ENCODE assay signal across 8 cellular contexts in genomic region chr10:3782456-3783312, GRCh38. TPM values are rescaled to one million over a fixed set of nuclear protein-coding genes. Genes with fewer than 3 reads are reported as not detected.
DNase-seq lines count a peak whose midpoint lies in the region; ATAC-seq and TF ChIP-seq lines count a peak whose summit lies in the region.

No MANE protein-coding gene starts in this region.

- H3K27ac ChIP-seq in ascending aorta (peak overlapping the region; percentile 97 to 100), heart right ventricle (peak overlapping the region; percentile 98 to 100 (median 100)), ovary (peak overlapping the region; percentile 95)

- no peak for TF ChIP-seq POLR2A in ovary (IDR thresholded peaks at IDR 0.05)

- no peaks in the 10 kb centered on the region for H3K9me3 ChIP-seq in ascending aorta
- no peaks in the 10 kb centered on the region for H3K9me3 ChIP-seq in heart right ventricle
- H3K9me3 ChIP-seq in ovary: no peaks in the 10 kb centered on the region

- H3K4me3 ChIP-seq in ascending aorta (peak overlapping the region; percentile 79 to 99), heart right ventricle (peak overlapping the region; percentile 67 to 99 (median 94)), ovary (peak overlapping the region; percentile 93)

- DNase-seq in GM03348 (ENCODE audit: low spot score) (peak; percentile 77), SIG-M5 (lab: John Stamatoyannopoulos, UW) (peak; percentile 54), ascending aorta (ENCODE audit: low spot score in 2 of 2) (peak; percentile 47 to 87), heart right ventricle (peak; percentile 48 to 86), ovary (peak in 4 of 5 donors; percentile 50 to 72 (median 54)), iPS-NIHi7 (ENCODE audit: extremely low spot score) (no peak), ecto neural progenitor cell (ENCODE audit: low spot score) (no peak)

- H3K36me3 ChIP-seq in ascending aorta (peaks cover 44 to 62% of the 10 kb centered on the region in 2 donors), heart right ventricle (peaks cover 0 to 49% (median 35%) of the 10 kb centered on the region in 9 donors), ovary (no peaks in the 10 kb centered on the region)

- no peak for TF ChIP-seq EP300 in ovary (IDR thresholded peaks at IDR 0.05)

- peaks cover 13 to 18% of the 10 kb centered on the region in 2 donors for H3K4me1 ChIP-seq in ascending aorta
- H3K4me1 ChIP-seq in heart right ventricle: peaks cover 23 to 60% (median 53%) of the 10 kb centered on the region in 9 donors
- H3K4me1 ChIP-seq in ovary (ENCODE audit: insufficient read depth): peaks cover 23% of the 10 kb centered on the region

- intact Hi-C loops in ascending aorta (cut with DNase I) (loop anchor here (2.0 to 5.0 kb wide), 4 partner anchors 70 to 985 kb away; no protein-coding TSS in a partner anchor), heart right ventricle (cut with DNase I) (loop anchor here in 8 of 10 donors (1.0 to 10.0 kb wide), 23 partner anchors 132 to 986 kb away; no protein-coding TSS in a partner anchor), ovary (cut with DNase I) (loop anchor here in 3 of 4 donors (5.0 to 10.0 kb wide), 7 partner anchors 152 to 875 kb away; no protein-coding TSS in a partner anchor)

- no peaks in the 10 kb centered on the region for H3K27me3 ChIP-seq in ascending aorta
- H3K27me3 ChIP-seq in heart right ventricle: no peaks in the 10 kb centered on the region
- H3K27me3 ChIP-seq in ovary: no peaks in the 10 kb centered on the region

- no peak for TF ChIP-seq CTCF in ascending aorta (IDR thresholded peaks at IDR 0.05)
- TF ChIP-seq CTCF in heart right ventricle (IDR thresholded peaks at IDR 0.05): no peak
- peak in 1 of 3 donors; percentile 29 for TF ChIP-seq CTCF in ovary (IDR thresholded peaks at IDR 0.05)

- ATAC-seq in HG03196 (IDR thresholded peaks at IDR 0.05; ENCODE audit: unreplicated experiment) (peak; percentile 21), heart right ventricle (peak; percentile 29 to 76 (median 68))

- WGBS in heart right ventricle, 2 donors: 1 to 2% methylated on average over 13 of the region's 13 CpGs
- 1 to 3% (median 1%) methylated on average over 13 of the region's 13 CpGs for WGBS in ovary, 3 donors

RNA-seq across cellular contexts. Expression of gene KLF6, which starts 2.3 kb away (rescaled TPM):
- total RNA-seq in ascending aorta: 144 TPM
- total RNA-seq in heart right ventricle: 10 to 100 TPM; 40.4 to 90.5 (median 56.6) TPM
- 10 to 100 TPM; 22.1 to 34.1 TPM for polyA plus RNA-seq in heart right ventricle
- 100 to 1,000 TPM in 3 of 7 donors, 10 to 100 TPM in 4; 53.7 to 178 (median 97.3) TPM for total RNA-seq in ovary
- 10 to 100 TPM; 45.4 to 79.0 TPM for polyA plus RNA-seq in ovary

Comparison
In these comparisons a context has a peak if more than half of its experiments do, and no peak if none do; other contexts are left out.
1. DNase-seq: peak in GM03348 (single experiment), SIG-M5 (single experiment), ascending aorta (2 of 2), heart right ventricle (2 of 2) and ovary (4 of 5); none in iPS-NIHi7 (single experiment) and ecto neural progenitor cell (single experiment).
2. Peak in every context shown above with its lines, with median percentiles within 50 percentile points of each other: H3K27ac ChIP-seq and H3K4me3 ChIP-seq.